Comparison of ENCODE assay signal across 29 cellular contexts in the genomic region with DNA sequence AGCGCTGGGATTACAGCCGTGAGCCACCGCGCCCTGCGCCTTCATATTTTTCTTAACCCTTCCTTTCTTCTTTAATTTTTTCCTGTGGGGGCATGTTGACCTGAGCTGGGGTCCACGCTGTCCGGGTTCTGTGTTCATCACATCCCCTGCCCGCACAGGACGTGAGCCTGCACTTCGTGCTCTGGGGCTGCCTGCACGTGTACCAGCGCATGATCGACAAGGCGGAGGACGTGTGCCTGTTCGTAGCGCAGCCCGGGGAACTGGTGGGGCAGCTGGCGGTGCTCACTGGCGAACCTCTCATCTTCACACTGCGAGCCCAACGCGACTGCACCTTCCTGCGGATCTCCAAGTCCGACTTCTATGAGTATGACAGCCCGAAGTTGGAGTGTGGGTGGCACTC. TPM values are rescaled to one million over a fixed set of nuclear protein-coding genes. Genes with fewer than 3 reads are reported as not detected.
"Had no signal": no experiment of that assay in that cellular context is flagged by ENCODE, and none has a peak within 500 bp of the region (broad histone marks: within the 10 kb centered on the region; RNA-seq: fewer than 3 reads in every experiment).

No MANE protein-coding gene starts in this region.

- H2AFZ ChIP-seq: hepatocyte had no signal

- H3K4me3 Mint-ChIP-seq: naive thymus-derived CD8-positive, alpha-beta T cell had no signal

- H3K79me2 ChIP-seq: hepatocyte had no signal

- FAIRE-seq: kidney had no signal

- H3K9me3 ChIP-seq: gastrocnemius medialis, heart left ventricle, left ventricle myocardium inferior, prostate gland, right atrium auricular region, stomach, thyroid gland had no signal

- H3K27ac ChIP-seq: epithelial cell of prostate, gastrocnemius medialis, heart left ventricle, hepatocyte, left ventricle myocardium inferior, prostate gland, right atrium auricular region, stomach, thyroid gland had no signal

- H3K4me1 ChIP-seq: gastrocnemius medialis, prostate gland, thyroid gland had no signal

- H3K9me3 Mint-ChIP-seq: naive thymus-derived CD8-positive, alpha-beta T cell had no signal

- H3K27me3 ChIP-seq: dorsolateral prefrontal cortex, gastrocnemius medialis, heart left ventricle, hepatocyte, right atrium auricular region, stomach, thyroid gland had no signal

- H3K27me3 Mint-ChIP-seq: naive thymus-derived CD8-positive, alpha-beta T cell had no signal

- DNase-seq: cerebellar nuclear complex; cortex of kidney; dorsolateral prefrontal cortex; effector CD4-positive, alpha-beta T cell; foreskin fibroblast; gastrocnemius medialis; heart left ventricle; left ventricle myocardium inferior; mammary epithelial cell; mesendoderm; naive thymus-derived CD8-positive, alpha-beta T cell; stimulated activated CD4-positive, alpha-beta T cell treated with anti-CD3 and anti-CD28 coated beads, Interleukin-12 subunit alpha, Interleukin-12 subunit beta, amount 100 ng/mL, for 4 hours; stimulated activated CD4-positive, alpha-beta T cell treated with anti-CD3 and anti-CD28 coated beads, Interleukin-1b, Interleukin-23, amount 100 ng/mL, for 48 hours; stimulated activated CD4-positive, alpha-beta T cell treated with anti-CD3 and anti-CD28 coated beads, Interleukin-4, amount 100 ng/mL, for 1 hour; stimulated activated CD8-positive, alpha-beta memory T cell treated with anti-CD3 and anti-CD28 coated beads, Interleukin-4, amount 100 ng/mL, for 48 hours; stimulated activated naive CD4-positive, alpha-beta T cell treated with Interleukin-2 at 50 U/mL for 16 hours; stomach; thyroid gland; trophoblast cell had no signal

- ATAC-seq: gastrocnemius medialis; naive thymus-derived CD8-positive, alpha-beta T cell had no signal

- H3K4me3 ChIP-seq: gastrocnemius medialis, heart left ventricle, hepatocyte, left ventricle myocardium inferior, prostate gland, right atrium auricular region, smooth muscle cell, stomach, thyroid gland had no signal

- H3K4me2 ChIP-seq: hepatocyte, smooth muscle cell had no signal

RNA-seq across cellular contexts. Expression of a gene that starts 45.9 kb away (rescaled TPM):
- total RNA-seq: myocyte, osteoblast, sciatic nerve, subcutaneous adipose tissue had no signal
